In the genomic region with DNA sequence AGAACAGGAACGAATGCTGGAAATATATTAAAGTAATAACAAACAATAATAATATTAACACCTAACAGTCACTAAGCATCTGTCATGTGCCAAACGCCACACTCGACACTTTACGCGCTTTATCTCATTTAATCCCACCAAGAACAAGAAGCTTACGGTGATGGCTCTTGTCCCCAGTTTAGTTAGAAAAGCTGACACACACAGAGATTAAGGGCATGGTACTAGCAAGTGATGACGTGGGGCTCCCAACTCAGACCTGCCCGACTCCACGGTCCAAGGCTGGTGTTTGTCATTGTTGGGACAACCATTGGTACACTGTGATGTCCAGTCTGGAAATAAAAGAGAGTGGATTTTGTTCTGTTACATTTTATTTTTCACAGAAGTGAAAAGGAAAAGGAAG, we compare ENCODE assay signal across 27 cellular contexts. TPM values are rescaled to one million over a fixed set of nuclear protein-coding genes. Genes with fewer than 3 reads are reported as not detected.
"Had no signal": no experiment of that assay in that cellular context is flagged by ENCODE, and none has a peak within 500 bp of the region (broad histone marks: within the 10 kb centered on the region; RNA-seq: fewer than 3 reads in every experiment).

No MANE protein-coding gene starts in this region.

- DNase-seq: hypothalamus; immature natural killer cell; kidney; left ventricle myocardium inferior; midbrain; mucosa of descending colon; naive thymus-derived CD4-positive, alpha-beta T cell; nucleus accumbens; pancreas; posterior cingulate gyrus; retina; right cardiac atrium; stimulated activated CD4-positive, alpha-beta T cell treated with anti-CD3 and anti-CD28 coated beads, Interleukin-12 subunit alpha, Interleukin-12 subunit beta, amount 100 ng/mL, for 4 hours; stimulated activated CD4-positive, alpha-beta T cell treated with anti-CD3 and anti-CD28 coated beads, Interleukin-15, amount 100 ng/mL, for 24 hours; stimulated activated CD4-positive, alpha-beta T cell treated with anti-CD3 and anti-CD28 coated beads, Interleukin-2, amount 100 ng/mL, for 24 hours; stimulated activated CD4-positive, alpha-beta T cell treated with anti-CD3 and anti-CD28 coated beads, Interleukin-4, amount 100 ng/mL, for 1 hour; stimulated activated naive CD4-positive, alpha-beta T cell; tibial artery; uterus had no signal

- H3K9me3 ChIP-seq: left ventricle myocardium inferior, mucosa of descending colon, pancreas, prostate gland, suprapubic skin, thoracic aorta, tibial artery, uterus had no signal

- FAIRE-seq: islet of Langerhans, kidney, pancreas had no signal

- H3K4me3 ChIP-seq: left ventricle myocardium inferior, lung, mucosa of descending colon, pancreas, prostate gland, skin epidermis, suprapubic skin, thoracic aorta, tibial artery, uterus had no signal

- H3K27ac ChIP-seq: left ventricle myocardium inferior, pancreas, prostate gland, skin epidermis, suprapubic skin, thoracic aorta, tibial artery, uterus had no signal

- ATAC-seq: mucosa of descending colon; naive thymus-derived CD4-positive, alpha-beta T cell; natural killer cell treated with Interleukin-12 subunit alpha and Interleukin-12 subunit beta and Interleukin-15 and Interleukin-18, amount 100 ng/mL, for 72 hours; pancreas; right cardiac atrium; sciatic nerve had no signal

- H3K27me3 ChIP-seq: pancreas, suprapubic skin, tibial artery, uterus had no signal

- H3K4me1 ChIP-seq: left ventricle myocardium inferior, pancreas, prostate gland, suprapubic skin, tibial artery, uterus had no signal

- H3K36me3 ChIP-seq: left ventricle myocardium inferior, pancreas, prostate gland, suprapubic skin, thoracic aorta, tibial artery, uterus had no signal

RNA-seq across cellular contexts. Expression of gene KIF26B, which starts 41.1 kb away (rescaled TPM):
- total RNA-seq: natural killer cell treated with Interleukin-12 subunit alpha and Interleukin-12 subunit beta and Interleukin-15 and Interleukin-18, amount 100 ng/mL, for 72 hours had no signal
